Comparison of ENCODE assay signal across 15 cellular contexts in the genomic region with DNA sequence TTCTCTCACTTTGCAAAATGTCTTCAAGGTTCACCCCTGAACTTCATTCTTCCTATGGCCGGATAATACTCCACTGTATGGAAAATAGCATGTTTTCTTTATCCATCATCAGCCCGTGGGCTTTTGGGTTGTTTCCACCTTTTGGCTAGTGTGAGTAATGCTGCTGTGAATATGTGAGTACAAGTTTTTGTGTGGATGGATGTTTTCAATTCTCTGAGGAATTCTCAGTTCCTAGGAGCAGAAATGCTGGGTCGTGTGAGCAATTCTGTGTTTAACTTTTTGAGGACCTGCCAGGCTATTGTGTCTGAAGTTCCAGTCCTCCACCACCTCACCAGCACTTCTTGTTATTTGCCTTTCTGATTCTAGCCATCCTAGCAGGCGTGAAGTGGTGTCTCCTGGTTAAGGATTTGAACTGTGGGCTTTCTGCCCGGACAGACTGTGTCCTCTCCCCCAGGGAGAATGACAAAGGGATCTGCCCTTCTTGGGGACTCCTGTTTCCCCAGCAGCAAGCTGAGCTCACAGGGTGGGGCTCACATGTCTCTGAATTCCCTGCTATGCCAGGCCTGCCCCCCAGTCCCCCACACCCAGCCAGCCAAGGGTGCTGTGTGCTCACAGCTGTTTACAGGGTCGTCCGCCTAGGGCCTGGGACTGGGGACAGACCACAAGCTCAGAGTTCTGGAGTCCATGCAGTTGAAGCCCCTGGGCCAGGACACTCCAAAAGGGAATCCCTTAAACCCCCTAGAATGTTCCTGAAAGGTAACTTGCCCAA.
A peak's percentile ranks its signal among the peaks of the same experiment; 100 is the strongest.
DNase-seq lines count a peak whose midpoint lies in the region; ATAC-seq and TF ChIP-seq lines count a peak whose summit lies in the region.
"Had no signal": no experiment of that assay in that cellular context is flagged by ENCODE, and none has a peak within 500 bp of the region (broad histone marks: within the 10 kb centered on the region; RNA-seq: fewer than 3 reads in every experiment).

No MANE protein-coding gene starts in this region.

- no peaks in the 10 kb centered on the region for H3K9me3 Mint-ChIP-seq in MCF 10A (ENCODE audit: unreplicated experiment)
- H3K9me3 Mint-ChIP-seq in activated naive CD8-positive, alpha-beta T cell treated with anti-CD3 and anti-CD28 coated beads, Interleukin-2, amount 50 U/mL, for 24 hours, result no peaks in the 10 kb centered on the region
- no peaks in the 10 kb centered on the region for H3K9me3 Mint-ChIP-seq in activated CD8-positive, alpha-beta T cell treated with anti-CD3 and anti-CD28 coated beads for 36 hours

- POLR2A ChIA-PET in MCF 10A (lab: Yijun Ruan, JAX), result interaction anchor here (0.6 to 0.9 kb wide), 3 partner anchors 31 to 209 kb away, joined by 3 to 4 read pairs (median 4); no protein-coding TSS in a partner anchor
- POLR2A ChIA-PET in activated CD8-positive, alpha-beta T cell treated with anti-CD3 and anti-CD28 coated beads for 36 hours (lab: Charles Lee), result no interaction called here

- H3K4me3 ChIP-seq in breast epithelium, result no peak overlapping the region
- H3K4me3 ChIP-seq in body of pancreas, result no peak overlapping the region
- H3K4me3 ChIP-seq in foreskin fibroblast (ENCODE audit: low read depth in 1 of 2, low read length in 2 of 2), result no peak overlapping the region
- no peak overlapping the region for H3K4me3 ChIP-seq in tibial artery
- H3K4me3 ChIP-seq: suprapubic skin had no signal

- peak overlapping the region; percentile 88 for H3K27ac Mint-ChIP-seq in MCF 10A (ENCODE audit: low read depth, unreplicated experiment)
- no peak overlapping the region for H3K27ac Mint-ChIP-seq in activated naive CD8-positive, alpha-beta T cell treated with anti-CD3 and anti-CD28 coated beads, Interleukin-2, amount 50 U/mL, for 24 hours
- H3K27ac Mint-ChIP-seq in activated CD8-positive, alpha-beta T cell treated with anti-CD3 and anti-CD28 coated beads for 36 hours, result no peak overlapping the region

- H3K27me3 ChIP-seq in breast epithelium (no peaks in the 10 kb centered on the region), body of pancreas (no peaks in the 10 kb centered on the region), tibial artery (no peaks in the 10 kb centered on the region)
- H3K27me3 ChIP-seq: suprapubic skin had no signal

- no peaks in the 10 kb centered on the region for H3K27me3 Mint-ChIP-seq in MCF 10A (ENCODE audit: insufficient read depth, unreplicated experiment)
- peaks cover 4% of the 10 kb centered on the region for H3K27me3 Mint-ChIP-seq in activated naive CD8-positive, alpha-beta T cell treated with anti-CD3 and anti-CD28 coated beads, Interleukin-2, amount 50 U/mL, for 24 hours
- no peaks in the 10 kb centered on the region for H3K27me3 Mint-ChIP-seq in activated CD8-positive, alpha-beta T cell treated with anti-CD3 and anti-CD28 coated beads for 36 hours

- no peak for TF ChIP-seq POLR2A in breast epithelium (IDR thresholded peaks at IDR 0.05)
- TF ChIP-seq POLR2A in body of pancreas (IDR thresholded peaks at IDR 0.05), result no peak

- peak; percentile 55 for DNase-seq in MCF 10A (ENCODE audit: unreplicated experiment)
- DNase-seq in breast epithelium (ENCODE audit: low spot score in 2 of 2), result no peak
- no peak for DNase-seq in body of pancreas
- DNase-seq in foreskin fibroblast, result peak; percentile 88 to 94
- no peak for DNase-seq in tibial artery
- DNase-seq in activated naive CD8-positive, alpha-beta T cell treated with anti-CD3 and anti-CD28 coated beads, Interleukin-2, amount 50 U/mL, for 24 hours, result no peak
- no peak for DNase-seq in activated CD8-positive, alpha-beta T cell treated with anti-CD3 and anti-CD28 coated beads for 36 hours
- no peak for DNase-seq in NCI-H1417 (lab: John Stamatoyannopoulos, UW)
- DNase-seq: 8988T; activated CD4-positive, alpha-beta T cell treated with anti-CD3 and anti-CD28 coated beads, Interleukin-2, amount 50 U/mL, for 4 hours; activated gamma-delta T cell; Calu3; T-helper 2 cell had no signal

- no peaks in the 10 kb centered on the region for H3K36me3 Mint-ChIP-seq in MCF 10A (ENCODE audit: insufficient read depth, unreplicated experiment)
- H3K36me3 Mint-ChIP-seq in activated naive CD8-positive, alpha-beta T cell treated with anti-CD3 and anti-CD28 coated beads, Interleukin-2, amount 50 U/mL, for 24 hours (ENCODE audit: low read depth), result no peaks in the 10 kb centered on the region
- no peaks in the 10 kb centered on the region for H3K36me3 Mint-ChIP-seq in activated CD8-positive, alpha-beta T cell treated with anti-CD3 and anti-CD28 coated beads for 36 hours (ENCODE audit: low read depth)

- no TSS peak for BruUV-seq in MCF 10A (replicated peaks; lab: Mats Ljungman, UMichigan)

- WGBS in body of pancreas, 2 donors, result 78 to 93% methylated on average over 5 to 7 of the region's 7 CpGs

- CTCF ChIA-PET in MCF 10A (lab: Yijun Ruan, JAX), result interaction anchor here (0.6 to 1.1 kb wide), 3 partner anchors 34 to 41 kb away, joined by 3 to 4 read pairs (median 3); no protein-coding TSS in a partner anchor
- CTCF ChIA-PET in activated CD8-positive, alpha-beta T cell treated with anti-CD3 and anti-CD28 coated beads for 36 hours (lab: Charles Lee), result interaction anchor here (1.2 kb wide), 1 partner anchor 41 kb away, joined by 3 read pairs; no protein-coding TSS in a partner anchor

- TF ChIP-seq CTCF in MCF 10A (IDR thresholded peaks at IDR 0.05; ENCODE audit: unreplicated experiment), result no peak
- no peak for TF ChIP-seq CTCF in breast epithelium (IDR thresholded peaks at IDR 0.05)
- no peak for TF ChIP-seq CTCF in body of pancreas (IDR thresholded peaks at IDR 0.05)
- no peak for TF ChIP-seq CTCF in foreskin fibroblast (IDR thresholded peaks at IDR 0.05; ENCODE audit: low read depth, low read length)
- no peak for TF ChIP-seq CTCF in tibial artery (IDR thresholded peaks at IDR 0.05)
- TF ChIP-seq CTCF in activated CD8-positive, alpha-beta T cell treated with anti-CD3 and anti-CD28 coated beads for 36 hours (IDR thresholded peaks at IDR 0.05), result no peak

- H3K9me3 ChIP-seq in breast epithelium, result no peaks in the 10 kb centered on the region
- no peaks in the 10 kb centered on the region for H3K9me3 ChIP-seq in body of pancreas
- no peaks in the 10 kb centered on the region for H3K9me3 ChIP-seq in tibial artery
- H3K9me3 ChIP-seq: suprapubic skin had no signal

- ATAC-seq in body of pancreas, result no peak
- ATAC-seq in activated naive CD8-positive, alpha-beta T cell treated with anti-CD3 and anti-CD28 coated beads, Interleukin-2, amount 50 U/mL, for 24 hours, result no peak
- no peak for ATAC-seq in activated CD8-positive, alpha-beta T cell treated with anti-CD3 and anti-CD28 coated beads for 36 hours

- H3K4me1 Mint-ChIP-seq in MCF 10A (ENCODE audit: insufficient read depth, unreplicated experiment), result peaks cover 22% of the 10 kb centered on the region
- no peaks in the 10 kb centered on the region for H3K4me1 Mint-ChIP-seq in activated naive CD8-positive, alpha-beta T cell treated with anti-CD3 and anti-CD28 coated beads, Interleukin-2, amount 50 U/mL, for 24 hours
- H3K4me1 Mint-ChIP-seq in activated CD8-positive, alpha-beta T cell treated with anti-CD3 and anti-CD28 coated beads for 36 hours (ENCODE audit: low read depth), result no peaks in the 10 kb centered on the region

- intact Hi-C loops in MCF 10A (cut with micrococcal nuclease) (no loop called here), breast epithelium (cut with DNase I; ENCODE audit: low total_unique reads) (no loop called here), body of pancreas (cut with DNase I) (no loop called here), tibial artery (cut with DNase I; ENCODE audit: low total_unique reads) (no loop called here)
- intact Hi-C loops in activated CD8-positive, alpha-beta T cell treated with anti-CD3 and anti-CD28 coated beads for 36 hours (cut with micrococcal nuclease), result no loop called here

- H3K36me3 ChIP-seq in breast epithelium, result no peaks in the 10 kb centered on the region
- no peaks in the 10 kb centered on the region for H3K36me3 ChIP-seq in body of pancreas (replicated peaks in 1 of 2; ENCODE audit: insufficient read depth in 1 of 2, low read depth in 2 of 2)
- no peaks in the 10 kb centered on the region for H3K36me3 ChIP-seq in tibial artery
- H3K36me3 ChIP-seq: suprapubic skin had no signal

- H3K4me1 ChIP-seq in breast epithelium, result peaks cover 13 to 20% of the 10 kb centered on the region in 2 donors
- peaks cover 50% of the 10 kb centered on the region for H3K4me1 ChIP-seq in body of pancreas
- H3K4me1 ChIP-seq in tibial artery, result peaks cover 3 to 65% (median 54%) of the 10 kb centered on the region in 4 donors

- no peak overlapping the region for H3K4me3 Mint-ChIP-seq in MCF 10A (ENCODE audit: unreplicated experiment)
- H3K4me3 Mint-ChIP-seq in activated naive CD8-positive, alpha-beta T cell treated with anti-CD3 and anti-CD28 coated beads, Interleukin-2, amount 50 U/mL, for 24 hours, result no peak overlapping the region
- no peak overlapping the region for H3K4me3 Mint-ChIP-seq in activated CD8-positive, alpha-beta T cell treated with anti-CD3 and anti-CD28 coated beads for 36 hours

- H3K27ac ChIP-seq in breast epithelium, result no peak overlapping the region
- H3K27ac ChIP-seq in body of pancreas, result peak overlapping the region in 3 of 4 donors; percentile 25 to 94 (median 87)
- H3K27ac ChIP-seq in tibial artery, result peak overlapping the region; percentile 82 to 88
- H3K27ac ChIP-seq: HL-60, suprapubic skin had no signal

Comparison
In these comparisons a context has a peak if more than half of its experiments do, and no peak if none do; other contexts are left out.
1. DNase-seq: peak in MCF 10A (single experiment) and foreskin fibroblast (2 of 2); none in breast epithelium (0 of 2), body of pancreas (0 of 4), tibial artery (0 of 2), activated naive CD8-positive, alpha-beta T cell treated with anti-CD3 and anti-CD28 coated beads, Interleukin-2, amount 50 U/mL, for 24 hours (single experiment), activated CD8-positive, alpha-beta T cell treated with anti-CD3 and anti-CD28 coated beads for 36 hours (single experiment) and NCI-H1417 (0 of 3).
2. H3K27ac ChIP-seq: peak in body of pancreas (3 of 4) and tibial artery (2 of 2); none in breast epithelium (0 of 2).